Comparison of ENCODE assay signal across 25 cellular contexts in the genomic region with DNA sequence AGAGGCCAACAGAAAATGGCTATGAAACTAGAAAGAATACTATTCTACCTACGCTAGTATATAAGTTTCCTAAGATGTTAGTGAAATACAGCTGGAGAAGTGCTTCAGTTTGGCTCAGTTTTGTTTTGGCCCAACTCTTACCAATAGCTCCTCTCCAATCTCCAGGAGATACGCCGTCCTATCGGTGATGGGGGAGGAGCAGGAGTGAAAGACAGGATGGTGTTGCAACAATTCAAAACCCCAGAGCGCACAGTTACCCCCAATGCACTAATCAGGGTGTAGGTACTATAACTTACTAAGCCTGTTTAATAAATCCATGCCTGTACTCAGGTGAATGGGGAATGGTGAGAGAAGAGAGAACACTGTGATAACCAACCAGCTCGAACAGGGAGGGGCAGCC.
"Had no signal": no experiment of that assay in that cellular context is flagged by ENCODE, and none has a peak within 500 bp of the region (broad histone marks: within the 10 kb centered on the region; RNA-seq: fewer than 3 reads in every experiment).

No MANE protein-coding gene starts in this region.

- H3K4me1 ChIP-seq: left lung, lower lobe of right lung, neural progenitor cell, right atrium auricular region, spleen, vagina had no signal

- DNase-seq: hypothalamus; immature natural killer cell; kidney; left colon; left lung; lower lobe of right lung; mammary epithelial cell; mesenchymal stem cell; naive thymus-derived CD8-positive, alpha-beta T cell; nephron progenitor cell; occipital lobe; ovary; sigmoid colon; small intestine; spleen; stimulated activated CD4-positive, alpha-beta T cell treated with anti-CD3 and anti-CD28 coated beads, Interleukin-4, amount 100 ng/mL, for 24 hours; stimulated activated naive CD4-positive, alpha-beta T cell; substantia nigra had no signal

- H3K9ac ChIP-seq: neural progenitor cell had no signal

- H3K27ac ChIP-seq: left lung, lower lobe of right lung, neural progenitor cell, neutrophil, ovary, right atrium auricular region, spleen, tibial nerve, vagina had no signal

- H3K36me3 ChIP-seq: left lung, lower lobe of right lung, neural progenitor cell, neutrophil, ovary, right atrium auricular region, sigmoid colon, spleen, tibial nerve, vagina had no signal

- ATAC-seq: left colon; left lung; lower lobe of right lung; naive thymus-derived CD8-positive, alpha-beta T cell; stimulated activated effector memory CD8-positive, alpha-beta T cell treated with anti-CD3 and anti-CD28 coated beads, Interleukin-12 subunit alpha, Interleukin-12 subunit beta, amount 100 ng/mL, for 72 hours had no signal

- FAIRE-seq: islet of Langerhans, kidney, small intestine had no signal

- H3K4me2 ChIP-seq: neural progenitor cell had no signal

- H2AFZ ChIP-seq: neural progenitor cell had no signal

- H3K9me3 ChIP-seq: left lung, lower lobe of right lung, neutrophil, ovary, right atrium auricular region, sigmoid colon, spleen, tibial nerve, vagina had no signal

- H3K4me3 ChIP-seq: left lung, lower lobe of right lung, neural progenitor cell, ovary, right atrium auricular region, sigmoid colon, spleen, tibial nerve, vagina had no signal

- H3K27me3 ChIP-seq: left lung, neural progenitor cell, neutrophil, ovary, right atrium auricular region, sigmoid colon, spleen, tibial nerve, vagina had no signal
